16 cellular contexts compared by ENCODE assay signal in genomic region chr3:9653565-9654248, GRCh38. TPM values are rescaled to one million over a fixed set of nuclear protein-coding genes. Genes with fewer than 3 reads are reported as not detected.
DNase-seq lines count a peak whose midpoint lies in the region; ATAC-seq and TF ChIP-seq lines count a peak whose summit lies in the region.
"Had no signal": no experiment of that assay in that cellular context is flagged by ENCODE, and none has a peak within 500 bp of the region (broad histone marks: within the 10 kb centered on the region; RNA-seq: fewer than 3 reads in every experiment).

No MANE protein-coding gene starts in this region.

- POLR2A ChIA-PET in activated CD4-positive, alpha-beta memory T cell treated with anti-CD3 and anti-CD28 coated beads for 36 hours (lab: Charles Lee), result no interaction called here

- intact Hi-C loops in activated CD4-positive, alpha-beta memory T cell treated with anti-CD3 and anti-CD28 coated beads for 36 hours (cut with micrococcal nuclease), result no loop called here

- H3K4me1 Mint-ChIP-seq in stimulated activated memory B cell treated with anti-CD40 and anti-IgM and Interleukin-4, amounts not matched to agents 10 μg/mL and 1 μg/mL and 100 μg/mL, for 72 hours, result peaks cover 64% of the 10 kb centered on the region
- H3K4me1 Mint-ChIP-seq in activated CD4-positive, alpha-beta memory T cell treated with anti-CD3 and anti-CD28 coated beads for 36 hours (ENCODE audit: low read depth), result peaks cover 29% of the 10 kb centered on the region

- H3K9me3 ChIP-seq in SU-DHL-6 (ENCODE audit: insufficient read depth, low read length), result no peaks in the 10 kb centered on the region
- H3K9me3 ChIP-seq: tibial artery had no signal

- H3K9ac ChIP-seq in SU-DHL-6 (ENCODE audit: low read length), result no peak overlapping the region

- CTCF ChIA-PET in activated CD4-positive, alpha-beta memory T cell treated with anti-CD3 and anti-CD28 coated beads for 36 hours (lab: Charles Lee), result no interaction called here

- no peaks in the 10 kb centered on the region for H3F3A ChIP-seq in SU-DHL-6 (ENCODE audit: insufficient read depth)

- no peaks in the 10 kb centered on the region for H3K27me3 Mint-ChIP-seq in stimulated activated memory B cell treated with anti-CD40 and anti-IgM and Interleukin-4, amounts not matched to agents 10 μg/mL and 1 μg/mL and 100 μg/mL, for 72 hours
- H3K27me3 Mint-ChIP-seq in activated CD4-positive, alpha-beta memory T cell treated with anti-CD3 and anti-CD28 coated beads for 36 hours, result no peaks in the 10 kb centered on the region

- no peak overlapping the region for H2AFZ ChIP-seq in SU-DHL-6 (ENCODE audit: low read depth, low read length, severe bottlenecking)

- no peak for TF ChIP-seq CTCF in SU-DHL-6 (IDR thresholded peaks at IDR 0.05; ENCODE audit: insufficient read depth, low read length, poor library complexity, severe bottlenecking)

- no peaks in the 10 kb centered on the region; the same call in 1 of the 2 replicates for H4K20me1 ChIP-seq in SU-DHL-6 (ENCODE audit: low read depth, low read length)

- no peak for DNase-seq in activated CD4-positive, alpha-beta memory T cell treated with anti-CD3 and anti-CD28 coated beads for 36 hours
- DNase-seq in caudate nucleus (lab: John Stamatoyannopoulos, UW), result no peak
- no peak for DNase-seq in 8988T
- no peak for DNase-seq in AG08396 (ENCODE audit: low spot score)
- DNase-seq: activated T-cell treated with anti-CD3 and anti-CD28 coated beads, Interleukin-2, amount 50 U/mL, for 1 hour; foreskin keratinocyte; kidney; natural killer cell; NCI-H1694; NCI-H774; tibial artery had no signal

- H3K79me2 ChIP-seq in SU-DHL-6 (ENCODE audit: insufficient read depth, low read length), result peaks cover 12% of the 10 kb centered on the region

- H3K4me3 ChIP-seq in SU-DHL-6 (ENCODE audit: insufficient read depth, low read length, poor library complexity, severe bottlenecking), result no peak overlapping the region
- H3K4me3 ChIP-seq: smooth muscle cell, tibial artery had no signal

- H3K27ac Mint-ChIP-seq in stimulated activated memory B cell treated with anti-CD40 and anti-IgM and Interleukin-4, amounts not matched to agents 10 μg/mL and 1 μg/mL and 100 μg/mL, for 72 hours, result peak overlapping the region; percentile 81
- H3K27ac Mint-ChIP-seq in activated CD4-positive, alpha-beta memory T cell treated with anti-CD3 and anti-CD28 coated beads for 36 hours, result no peak overlapping the region

- no peaks in the 10 kb centered on the region for H3K36me3 ChIP-seq in SU-DHL-6 (ENCODE audit: low read length)

- H3K9me2 ChIP-seq in SU-DHL-6 (replicated peaks; ENCODE audit: insufficient read depth, low read length), result no peaks in the 10 kb centered on the region

- H3K4me2 ChIP-seq in SU-DHL-6 (ENCODE audit: low read depth, low read length, poor library complexity, severe bottlenecking), result peak overlapping the region; percentile 24
- H3K4me2 ChIP-seq: smooth muscle cell had no signal

- peak overlapping the region; percentile 19 for H3K27ac ChIP-seq in SU-DHL-6 (ENCODE audit: low read depth, low read length)
- no peak overlapping the region for H3K27ac ChIP-seq in caudate nucleus (ENCODE audit: low read depth, low read length)
- H3K27ac ChIP-seq: foreskin keratinocyte, tibial artery had no signal

- no peaks in the 10 kb centered on the region for H3K9me3 Mint-ChIP-seq in stimulated activated memory B cell treated with anti-CD40 and anti-IgM and Interleukin-4, amounts not matched to agents 10 μg/mL and 1 μg/mL and 100 μg/mL, for 72 hours
- H3K9me3 Mint-ChIP-seq in activated CD4-positive, alpha-beta memory T cell treated with anti-CD3 and anti-CD28 coated beads for 36 hours, result no peaks in the 10 kb centered on the region
- H3K9me3 Mint-ChIP-seq: natural killer cell had no signal

- no peaks in the 10 kb centered on the region for H3K27me3 ChIP-seq in SU-DHL-6 (ENCODE audit: low read length)
- H3K27me3 ChIP-seq: foreskin keratinocyte, tibial artery had no signal

- H3K4me3 Mint-ChIP-seq in stimulated activated memory B cell treated with anti-CD40 and anti-IgM and Interleukin-4, amounts not matched to agents 10 μg/mL and 1 μg/mL and 100 μg/mL, for 72 hours, result peak overlapping the region; percentile 53
- no peak overlapping the region for H3K4me3 Mint-ChIP-seq in activated CD4-positive, alpha-beta memory T cell treated with anti-CD3 and anti-CD28 coated beads for 36 hours
- H3K4me3 Mint-ChIP-seq: natural killer cell had no signal

- peaks cover 76% of the 10 kb centered on the region for H3K36me3 Mint-ChIP-seq in stimulated activated memory B cell treated with anti-CD40 and anti-IgM and Interleukin-4, amounts not matched to agents 10 μg/mL and 1 μg/mL and 100 μg/mL, for 72 hours
- peaks cover 29% of the 10 kb centered on the region for H3K36me3 Mint-ChIP-seq in activated CD4-positive, alpha-beta memory T cell treated with anti-CD3 and anti-CD28 coated beads for 36 hours
- H3K36me3 Mint-ChIP-seq: natural killer cell had no signal

- ATAC-seq in GM18517 (IDR thresholded peaks at IDR 0.05; ENCODE audit: unreplicated experiment) (peak; percentile 42), HG02759 (IDR thresholded peaks at IDR 0.05; ENCODE audit: unreplicated experiment) (peak; percentile 44)
- ATAC-seq in stimulated activated memory B cell treated with anti-CD40 and anti-IgM and Interleukin-4, amounts not matched to agents 10 μg/mL and 1 μg/mL and 100 μg/mL, for 72 hours, result peak; percentile 74
- ATAC-seq: foreskin keratinocyte, natural killer cell had no signal

RNA-seq across cellular contexts. Expression of gene MTMR14, which starts 4.4 kb away (rescaled TPM):
- total RNA-seq in activated CD4-positive, alpha-beta memory T cell treated with anti-CD3 and anti-CD28 coated beads for 36 hours, result 10 to 100 TPM; 39.0 to 40.5 TPM

RNA-seq across cellular contexts. Expression of gene CPNE9, which starts 49.9 kb away (rescaled TPM):
- total RNA-seq in activated CD4-positive, alpha-beta memory T cell treated with anti-CD3 and anti-CD28 coated beads for 36 hours, result not detected
- total RNA-seq: foreskin keratinocyte, smooth muscle cell had no signal
